In the genomic region with DNA sequence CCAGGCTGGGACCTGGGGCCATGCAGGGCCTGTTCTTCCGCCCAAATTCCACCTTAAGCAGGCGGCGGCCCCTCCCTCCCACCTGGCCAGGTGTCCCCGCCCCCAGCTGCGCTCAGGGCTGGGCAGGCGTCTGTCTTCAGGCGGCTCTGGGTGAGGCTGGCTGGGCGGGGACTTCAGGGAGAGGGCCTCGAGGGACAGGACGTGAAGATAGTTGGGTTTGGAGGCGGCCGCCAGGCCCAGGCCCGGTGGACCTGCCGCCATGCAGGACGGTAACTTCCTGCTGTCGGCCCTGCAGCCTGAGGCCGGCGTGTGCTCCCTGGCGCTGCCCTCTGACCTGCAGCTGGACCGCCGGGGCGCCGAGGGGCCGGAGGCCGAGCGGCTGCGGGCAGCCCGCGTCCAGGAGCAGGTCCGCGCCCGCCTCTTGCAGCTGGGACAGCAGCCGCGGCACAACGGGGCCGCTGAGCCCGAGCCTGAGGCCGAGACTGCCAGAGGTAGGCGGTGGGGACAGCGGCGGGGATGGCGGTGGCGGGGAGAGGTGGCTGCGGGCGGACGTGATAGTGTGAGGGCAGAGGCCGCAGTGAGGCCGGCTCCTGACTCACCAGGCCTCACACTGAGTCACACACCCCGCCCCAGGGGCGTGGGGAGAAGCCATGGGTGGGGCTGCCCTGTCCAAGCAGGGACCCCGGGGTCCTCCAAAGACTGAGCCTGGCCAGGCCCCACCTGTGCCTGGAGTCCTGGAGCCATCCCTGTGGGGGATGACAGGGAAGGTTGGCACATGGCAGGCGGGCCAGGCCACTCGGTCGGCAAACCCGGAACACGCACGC, we compare ENCODE assay signal across 2 cellular contexts.
TF ChIP-seq lines count a peak whose summit lies in the region.

A gene with protein sequence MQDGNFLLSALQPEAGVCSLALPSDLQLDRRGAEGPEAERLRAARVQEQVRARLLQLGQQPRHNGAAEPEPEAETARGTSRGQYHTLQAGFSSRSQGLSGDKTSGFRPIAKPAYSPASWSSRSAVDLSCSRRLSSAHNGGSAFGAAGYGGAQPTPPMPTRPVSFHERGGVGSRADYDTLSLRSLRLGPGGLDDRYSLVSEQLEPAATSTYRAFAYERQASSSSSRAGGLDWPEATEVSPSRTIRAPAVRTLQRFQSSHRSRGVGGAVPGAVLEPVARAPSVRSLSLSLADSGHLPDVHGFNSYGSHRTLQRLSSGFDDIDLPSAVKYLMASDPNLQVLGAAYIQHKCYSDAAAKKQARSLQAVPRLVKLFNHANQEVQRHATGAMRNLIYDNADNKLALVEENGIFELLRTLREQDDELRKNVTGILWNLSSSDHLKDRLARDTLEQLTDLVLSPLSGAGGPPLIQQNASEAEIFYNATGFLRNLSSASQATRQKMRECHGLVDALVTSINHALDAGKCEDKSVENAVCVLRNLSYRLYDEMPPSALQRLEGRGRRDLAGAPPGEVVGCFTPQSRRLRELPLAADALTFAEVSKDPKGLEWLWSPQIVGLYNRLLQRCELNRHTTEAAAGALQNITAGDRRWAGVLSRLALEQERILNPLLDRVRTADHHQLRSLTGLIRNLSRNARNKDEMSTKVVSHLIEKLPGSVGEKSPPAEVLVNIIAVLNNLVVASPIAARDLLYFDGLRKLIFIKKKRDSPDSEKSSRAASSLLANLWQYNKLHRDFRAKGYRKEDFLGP (plus strand): TSS at position 176 of the 824 bp plus-strand sequence. CDS start 84 bp downstream, at position 260.

TF ChIP-seq in HepG2, 621 proteins besides CTCF, POLR2A, EP300 and RAD21 (continued from another document and continues in another):
- TF ChIP-seq, protein P1, sequence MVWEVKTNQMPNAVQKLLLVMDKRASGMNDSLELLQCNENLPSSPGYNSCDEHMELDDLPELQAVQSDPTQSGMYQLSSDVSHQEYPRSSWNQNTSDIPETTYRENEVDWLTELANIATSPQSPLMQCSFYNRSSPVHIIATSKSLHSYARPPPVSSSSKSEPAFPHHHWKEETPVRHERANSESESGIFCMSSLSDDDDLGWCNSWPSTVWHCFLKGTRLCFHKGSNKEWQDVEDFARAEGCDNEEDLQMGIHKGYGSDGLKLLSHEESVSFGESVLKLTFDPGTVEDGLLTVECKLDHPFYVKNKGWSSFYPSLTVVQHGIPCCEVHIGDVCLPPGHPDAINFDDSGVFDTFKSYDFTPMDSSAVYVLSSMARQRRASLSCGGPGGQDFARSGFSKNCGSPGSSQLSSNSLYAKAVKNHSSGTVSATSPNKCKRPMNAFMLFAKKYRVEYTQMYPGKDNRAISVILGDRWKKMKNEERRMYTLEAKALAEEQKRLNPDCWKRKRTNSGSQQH (CRISPR knock-in tag; IDR thresholded peaks at IDR 0.05; ENCODE audit: low read depth): 0 out of 2 replicates have a peak, but pooled peaks have one; percentile 15
- TF ChIP-seq HNRNPL (IDR thresholded peaks at IDR 0.05; ENCODE audit: low read depth, low read length) (0 out of 2 replicates have a peak, but pooled peaks have one; percentile 34), ETV6 (CRISPR knock-in tag; conservative IDR thresholded peaks at IDR 0.05) (peak; percentile 17; the same call in 1 of the 2 replicates), HNRNPH1 (optimal IDR thresholded peaks at IDR 0.05; ENCODE audit: low read depth, low read length) (no peak), ZNF282 (IDR thresholded peaks at IDR 0.05; ENCODE audit: partially characterized antibody) (no peak), MYC (CRISPR knock-in tag; IDR thresholded peaks at IDR 0.05; ENCODE audit: borderline replicate concordance) (peak; percentile 31), ZNF260 (CRISPR knock-in tag; IDR thresholded peaks at IDR 0.05; ENCODE audit: borderline replicate concordance, low read depth) (no peak), ZNF713 (CRISPR knock-in tag; IDR thresholded peaks at IDR 0.05) (0 out of 2 replicates have a peak, but pooled peaks have one; percentile 67), ZNF530 (CRISPR knock-in tag; IDR thresholded peaks at IDR 0.05; ENCODE audit: low read depth) (no peak), ZNF749 (CRISPR knock-in tag; IDR thresholded peaks at IDR 0.05; ENCODE audit: borderline replicate concordance) (peak; percentile 77; the same call in 1 of the 2 replicates), PTBP1 (IDR thresholded peaks at IDR 0.05; ENCODE audit: low read depth, low read length, poor library complexity, severe bottlenecking) (peak; percentile 22), JUNB (CRISPR knock-in tag; IDR thresholded peaks at IDR 0.05; ENCODE audit: borderline replicate concordance) (no peak), FOXA3 (CRISPR knock-in tag; IDR thresholded peaks at IDR 0.05) (no peak), ZIK1 (CRISPR knock-in tag; IDR thresholded peaks at IDR 0.05; ENCODE audit: borderline replicate concordance, low read depth) (no peak; the same call in 1 of the 2 replicates), ZNF788 (CRISPR knock-in tag; IDR thresholded peaks at IDR 0.05; ENCODE audit: borderline replicate concordance) (peak; percentile 54; the same call in 1 of the 2 replicates), ZNF75D (CRISPR knock-in tag; IDR thresholded peaks at IDR 0.05; ENCODE audit: borderline replicate concordance) (no peak), ZNF556 (CRISPR knock-in tag; IDR thresholded peaks at IDR 0.05; ENCODE audit: borderline replicate concordance) (no peak), ZNF501 (CRISPR knock-in tag; IDR thresholded peaks at IDR 0.05) (no peak; the same call in 1 of the 2 replicates), ZNF777 (CRISPR knock-in tag; IDR thresholded peaks at IDR 0.05) (peak; percentile 87), SMC3 (IDR thresholded peaks at IDR 0.05; ENCODE audit: low read length) (no peak), NR2F1 (CRISPR knock-in tag; IDR thresholded peaks at IDR 0.05) (peak; percentile 8 to 60; a peak in 2 of 4 replicates), TMF1 (CRISPR knock-in tag; IDR thresholded peaks at IDR 0.05; ENCODE audit: low read depth) (no peak), HES4 (CRISPR knock-in tag; IDR thresholded peaks at IDR 0.05; ENCODE audit: borderline replicate concordance) (peak; percentile 76; the same call in 1 of the 2 replicates)
- TF ChIP-seq, protein P2, sequence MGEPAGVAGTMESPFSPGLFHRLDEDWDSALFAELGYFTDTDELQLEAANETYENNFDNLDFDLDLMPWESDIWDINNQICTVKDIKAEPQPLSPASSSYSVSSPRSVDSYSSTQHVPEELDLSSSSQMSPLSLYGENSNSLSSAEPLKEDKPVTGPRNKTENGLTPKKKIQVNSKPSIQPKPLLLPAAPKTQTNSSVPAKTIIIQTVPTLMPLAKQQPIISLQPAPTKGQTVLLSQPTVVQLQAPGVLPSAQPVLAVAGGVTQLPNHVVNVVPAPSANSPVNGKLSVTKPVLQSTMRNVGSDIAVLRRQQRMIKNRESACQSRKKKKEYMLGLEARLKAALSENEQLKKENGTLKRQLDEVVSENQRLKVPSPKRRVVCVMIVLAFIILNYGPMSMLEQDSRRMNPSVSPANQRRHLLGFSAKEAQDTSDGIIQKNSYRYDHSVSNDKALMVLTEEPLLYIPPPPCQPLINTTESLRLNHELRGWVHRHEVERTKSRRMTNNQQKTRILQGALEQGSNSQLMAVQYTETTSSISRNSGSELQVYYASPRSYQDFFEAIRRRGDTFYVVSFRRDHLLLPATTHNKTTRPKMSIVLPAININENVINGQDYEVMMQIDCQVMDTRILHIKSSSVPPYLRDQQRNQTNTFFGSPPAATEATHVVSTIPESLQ (CRISPR knock-in tag; conservative IDR thresholded peaks at IDR 0.05): no peak
- TF ChIP-seq, protein P3, sequence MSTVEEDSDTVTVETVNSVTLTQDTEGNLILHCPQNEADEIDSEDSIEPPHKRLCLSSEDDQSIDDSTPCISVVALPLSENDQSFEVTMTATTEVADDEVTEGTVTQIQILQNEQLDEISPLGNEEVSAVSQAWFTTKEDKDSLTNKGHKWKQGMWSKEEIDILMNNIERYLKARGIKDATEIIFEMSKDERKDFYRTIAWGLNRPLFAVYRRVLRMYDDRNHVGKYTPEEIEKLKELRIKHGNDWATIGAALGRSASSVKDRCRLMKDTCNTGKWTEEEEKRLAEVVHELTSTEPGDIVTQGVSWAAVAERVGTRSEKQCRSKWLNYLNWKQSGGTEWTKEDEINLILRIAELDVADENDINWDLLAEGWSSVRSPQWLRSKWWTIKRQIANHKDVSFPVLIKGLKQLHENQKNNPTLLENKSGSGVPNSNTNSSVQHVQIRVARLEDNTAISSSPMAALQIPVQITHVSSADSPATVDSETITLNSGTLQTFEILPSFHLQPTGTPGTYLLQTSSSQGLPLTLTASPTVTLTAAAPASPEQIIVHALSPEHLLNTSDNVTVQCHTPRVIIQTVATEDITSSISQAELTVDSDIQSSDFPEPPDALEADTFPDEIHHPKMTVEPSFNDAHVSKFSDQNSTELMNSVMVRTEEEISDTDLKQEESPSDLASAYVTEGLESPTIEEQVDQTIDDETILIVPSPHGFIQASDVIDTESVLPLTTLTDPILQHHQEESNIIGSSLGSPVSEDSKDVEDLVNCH (CRISPR knock-in tag; IDR thresholded peaks at IDR 0.05): no peak

TF ChIP-seq in K562, 482 proteins besides CTCF, POLR2A, EP300 and RAD21 (continued from another document and continues in another):
- TF ChIP-seq, protein P4, sequence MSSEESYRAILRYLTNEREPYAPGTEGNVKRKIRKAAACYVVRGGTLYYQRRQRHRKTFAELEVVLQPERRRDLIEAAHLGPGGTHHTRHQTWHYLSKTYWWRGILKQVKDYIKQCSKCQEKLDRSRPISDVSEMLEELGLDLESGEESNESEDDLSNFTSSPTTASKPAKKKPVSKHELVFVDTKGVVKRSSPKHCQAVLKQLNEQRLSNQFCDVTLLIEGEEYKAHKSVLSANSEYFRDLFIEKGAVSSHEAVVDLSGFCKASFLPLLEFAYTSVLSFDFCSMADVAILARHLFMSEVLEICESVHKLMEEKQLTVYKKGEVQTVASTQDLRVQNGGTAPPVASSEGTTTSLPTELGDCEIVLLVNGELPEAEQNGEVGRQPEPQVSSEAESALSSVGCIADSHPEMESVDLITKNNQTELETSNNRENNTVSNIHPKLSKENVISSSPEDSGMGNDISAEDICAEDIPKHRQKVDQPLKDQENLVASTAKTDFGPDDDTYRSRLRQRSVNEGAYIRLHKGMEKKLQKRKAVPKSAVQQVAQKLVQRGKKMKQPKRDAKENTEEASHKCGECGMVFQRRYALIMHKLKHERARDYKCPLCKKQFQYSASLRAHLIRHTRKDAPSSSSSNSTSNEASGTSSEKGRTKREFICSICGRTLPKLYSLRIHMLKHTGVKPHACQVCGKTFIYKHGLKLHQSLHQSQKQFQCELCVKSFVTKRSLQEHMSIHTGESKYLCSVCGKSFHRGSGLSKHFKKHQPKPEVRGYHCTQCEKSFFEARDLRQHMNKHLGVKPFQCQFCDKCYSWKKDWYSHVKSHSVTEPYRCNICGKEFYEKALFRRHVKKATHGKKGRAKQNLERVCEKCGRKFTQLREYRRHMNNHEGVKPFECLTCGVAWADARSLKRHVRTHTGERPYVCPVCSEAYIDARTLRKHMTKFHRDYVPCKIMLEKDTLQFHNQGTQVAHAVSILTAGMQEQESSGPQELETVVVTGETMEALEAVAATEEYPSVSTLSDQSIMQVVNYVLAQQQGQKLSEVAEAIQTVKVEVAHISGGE (CRISPR knock-in tag; IDR thresholded peaks at IDR 0.05): peak in 1 of 3 experiments; percentile 90; a peak in 2 of 6 replicates
- peak; percentile 92 for TF ChIP-seq POLR2G (IDR thresholded peaks at IDR 0.05; ENCODE audit: low read depth, low read length)
- no peak for TF ChIP-seq GTF2E2 (tag; IDR thresholded peaks at IDR 0.05)
- no peak for TF ChIP-seq CBFB (CRISPR knock-in tag; IDR thresholded peaks at IDR 0.05)
- 0 out of 2 replicates have a peak, but pooled peaks have one; percentile 25 for TF ChIP-seq ZNF197 (CRISPR knock-in tag; IDR thresholded peaks at IDR 0.05; ENCODE audit: low read depth)
- peak; percentile 59; the same call in 1 of the 2 replicates for TF ChIP-seq SMARCE1 (IDR thresholded peaks at IDR 0.05)
- no peak for TF ChIP-seq ZNF274 (IDR thresholded peaks at IDR 0.05; ENCODE audit: borderline replicate concordance, low read depth, low read length)
- TF ChIP-seq SAFB (IDR thresholded peaks at IDR 0.05; ENCODE audit: borderline replicate concordance, low read depth, low read length): peak; percentile 34; the same call in 1 of the 2 replicates
- TF ChIP-seq CTBP1 (IDR thresholded peaks at IDR 0.05; ENCODE audit: borderline replicate concordance): peak; percentile 50; the same call in 1 of the 2 replicates
- TF ChIP-seq SMARCC2 (IDR thresholded peaks at IDR 0.05; ENCODE audit: low read depth): peak; percentile 53; the same call in 1 of the 2 replicates
- TF ChIP-seq, protein P5, sequence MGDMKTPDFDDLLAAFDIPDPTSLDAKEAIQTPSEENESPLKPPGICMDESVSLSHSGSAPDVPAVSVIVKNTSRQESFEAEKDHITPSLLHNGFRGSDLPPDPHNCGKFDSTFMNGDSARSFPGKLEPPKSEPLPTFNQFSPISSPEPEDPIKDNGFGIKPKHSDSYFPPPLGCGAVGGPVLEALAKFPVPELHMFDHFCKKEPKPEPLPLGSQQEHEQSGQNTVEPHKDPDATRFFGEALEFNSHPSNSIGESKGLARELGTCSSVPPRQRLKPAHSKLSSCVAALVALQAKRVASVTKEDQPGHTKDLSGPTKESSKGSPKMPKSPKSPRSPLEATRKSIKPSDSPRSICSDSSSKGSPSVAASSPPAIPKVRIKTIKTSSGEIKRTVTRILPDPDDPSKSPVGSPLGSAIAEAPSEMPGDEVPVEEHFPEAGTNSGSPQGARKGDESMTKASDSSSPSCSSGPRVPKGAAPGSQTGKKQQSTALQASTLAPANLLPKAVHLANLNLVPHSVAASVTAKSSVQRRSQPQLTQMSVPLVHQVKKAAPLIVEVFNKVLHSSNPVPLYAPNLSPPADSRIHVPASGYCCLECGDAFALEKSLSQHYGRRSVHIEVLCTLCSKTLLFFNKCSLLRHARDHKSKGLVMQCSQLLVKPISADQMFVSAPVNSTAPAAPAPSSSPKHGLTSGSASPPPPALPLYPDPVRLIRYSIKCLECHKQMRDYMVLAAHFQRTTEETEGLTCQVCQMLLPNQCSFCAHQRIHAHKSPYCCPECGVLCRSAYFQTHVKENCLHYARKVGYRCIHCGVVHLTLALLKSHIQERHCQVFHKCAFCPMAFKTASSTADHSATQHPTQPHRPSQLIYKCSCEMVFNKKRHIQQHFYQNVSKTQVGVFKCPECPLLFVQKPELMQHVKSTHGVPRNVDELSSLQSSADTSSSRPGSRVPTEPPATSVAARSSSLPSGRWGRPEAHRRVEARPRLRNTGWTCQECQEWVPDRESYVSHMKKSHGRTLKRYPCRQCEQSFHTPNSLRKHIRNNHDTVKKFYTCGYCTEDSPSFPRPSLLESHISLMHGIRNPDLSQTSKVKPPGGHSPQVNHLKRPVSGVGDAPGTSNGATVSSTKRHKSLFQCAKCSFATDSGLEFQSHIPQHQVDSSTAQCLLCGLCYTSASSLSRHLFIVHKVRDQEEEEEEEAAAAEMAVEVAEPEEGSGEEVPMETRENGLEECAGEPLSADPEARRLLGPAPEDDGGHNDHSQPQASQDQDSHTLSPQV (IDR thresholded peaks at IDR 0.05): peak; percentile 82
- TF ChIP-seq FOXJ3 (CRISPR knock-in tag; IDR thresholded peaks at IDR 0.05): no peak
- 0 out of 2 replicates have a peak, but pooled peaks have one; percentile 15 for TF ChIP-seq TCFL5 (CRISPR knock-in tag; conservative IDR thresholded peaks at IDR 0.05)
- no peak for TF ChIP-seq PPARD (CRISPR knock-in tag; IDR thresholded peaks at IDR 0.05)
- TF ChIP-seq ZNF165 (CRISPR knock-in tag; IDR thresholded peaks at IDR 0.05; ENCODE audit: borderline replicate concordance): no peak; the same call in 1 of the 2 replicates
- TF ChIP-seq ZNF830 (CRISPR knock-in tag; IDR thresholded peaks at IDR 0.05): peak; percentile 74; the same call in 1 of the 2 replicates
- no peak for TF ChIP-seq BHLHE40 (IDR thresholded peaks at IDR 0.05; ENCODE audit: low read length)
- TF ChIP-seq MYC (IDR thresholded peaks at IDR 0.05; ENCODE audit: low read depth, low read length): peak; percentile 52
- peak; percentile 87; the same call in 1 of the 2 replicates for TF ChIP-seq MYC (CRISPR knock-in tag; IDR thresholded peaks at IDR 0.05; ENCODE audit: borderline replicate concordance, low read depth)
- peak; percentile 31; the same call in 1 of the 2 replicates for TF ChIP-seq RB1 (IDR thresholded peaks at IDR 0.05; ENCODE audit: low read depth)
- TF ChIP-seq BDP1 (IDR thresholded peaks at IDR 0.05; ENCODE audit: insufficient read depth, insufficient read length): no peak
- peak; percentile 99 for TF ChIP-seq FOSL1 (tag; conservative IDR thresholded peaks at IDR 0.05)
- no peak for TF ChIP-seq CHD2 (IDR thresholded peaks at IDR 0.05; ENCODE audit: low read depth, low read length)
- no peak for TF ChIP-seq STAT5B (CRISPR knock-in tag; IDR thresholded peaks at IDR 0.05)
- peak; percentile 87 for TF ChIP-seq RBFOX2 (IDR thresholded peaks at IDR 0.05; ENCODE audit: low read depth, low read length)
